ENCODE assay signal across 11 cellular contexts in the genomic region with DNA sequence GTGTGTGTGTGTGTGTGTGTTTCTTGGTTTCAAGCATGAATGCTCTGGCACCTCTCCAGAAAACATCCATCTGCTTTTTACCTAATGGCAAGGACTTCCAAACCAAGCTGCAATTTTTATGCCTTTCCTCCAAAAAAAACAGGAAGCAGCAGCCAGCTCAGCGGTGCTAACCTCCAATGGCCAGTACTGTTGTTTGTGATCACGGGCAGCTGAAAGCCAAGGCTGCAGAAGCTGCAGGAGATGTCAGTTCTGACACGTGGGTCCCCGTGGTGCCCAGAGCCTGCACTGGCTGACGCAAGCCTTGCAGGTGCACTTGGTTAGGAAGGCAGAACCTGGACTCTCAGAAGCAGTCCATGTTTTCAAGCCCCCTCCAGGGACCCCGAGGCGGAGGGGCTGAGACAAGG.
A peak's percentile ranks its signal among the peaks of the same experiment; 100 is the strongest.
DNase-seq lines count a peak whose midpoint lies in the region; ATAC-seq and TF ChIP-seq lines count a peak whose summit lies in the region.
"Had no signal": no experiment of that assay in that cellular context is flagged by ENCODE, and none has a peak within 500 bp of the region (broad histone marks: within the 10 kb centered on the region; RNA-seq: fewer than 3 reads in every experiment).

No MANE protein-coding gene starts in this region.

- H3K27me3 ChIP-seq in right atrium auricular region: no peaks in the 10 kb centered on the region
- H3K27me3 ChIP-seq in aorta (ENCODE audit: control insufficient read depth in 1 of 2, insufficient read depth in 2 of 2, low read length in 1 of 2): no peaks in the 10 kb centered on the region
- H3K27me3 ChIP-seq in MM.1S (replicated peaks; ENCODE audit: insufficient read depth, low read length): no peaks in the 10 kb centered on the region

- TF ChIP-seq CTCF in right atrium auricular region (IDR thresholded peaks at IDR 0.05): no peak
- no peak for TF ChIP-seq CTCF in CD14-positive monocyte (IDR thresholded peaks at IDR 0.05)
- TF ChIP-seq CTCF in OCI-LY7 (conservative IDR thresholded peaks at IDR 0.05; ENCODE audit: low read length): no peak
- no peak for TF ChIP-seq CTCF in MM.1S (IDR thresholded peaks at IDR 0.05; ENCODE audit: low read length)

- H3K27ac ChIP-seq in right atrium auricular region (no peak overlapping the region), aorta (ENCODE audit: low read depth in 1 of 2, low read length in 2 of 2) (no peak overlapping the region), OCI-LY7 (ENCODE audit: low read depth, low read length, poor library complexity, severe bottlenecking) (no peak overlapping the region), MM.1S (ENCODE audit: low read length) (no peak overlapping the region)
- H3K27ac ChIP-seq: KMS-11 had no signal

- H3K9me2 ChIP-seq in OCI-LY7 (ENCODE audit: insufficient read depth, low read length) (no peaks in the 10 kb centered on the region), MM.1S (replicated peaks; ENCODE audit: insufficient read depth, low read length) (no peaks in the 10 kb centered on the region)

- no peaks in the 10 kb centered on the region for H3K36me3 ChIP-seq in right atrium auricular region
- H3K36me3 ChIP-seq in aorta (ENCODE audit: control insufficient read depth in 1 of 2, insufficient read depth in 2 of 2, low read length in 1 of 2): no peaks in the 10 kb centered on the region
- H3K36me3 ChIP-seq in OCI-LY7 (ENCODE audit: insufficient read depth, low read length): no peaks in the 10 kb centered on the region
- H3K36me3 ChIP-seq in MM.1S (replicated peaks; ENCODE audit: insufficient read depth, low read length): no peaks in the 10 kb centered on the region

- H3K36me3 Mint-ChIP-seq in CD14-positive monocyte: no peaks in the 10 kb centered on the region
- H3K36me3 Mint-ChIP-seq: CD8-positive, alpha-beta memory T cell had no signal

- POLR2A ChIA-PET in OCI-LY7 (lab: Charles Lee): no interaction called here

- H4K20me1 ChIP-seq in OCI-LY7 (ENCODE audit: insufficient read depth, low read length) (no peaks in the 10 kb centered on the region), MM.1S (ENCODE audit: insufficient read depth, low read length) (no peaks in the 10 kb centered on the region)

- H3K9me3 ChIP-seq in right atrium auricular region (no peaks in the 10 kb centered on the region), aorta (ENCODE audit: control insufficient read depth, low read length) (no peaks in the 10 kb centered on the region), OCI-LY7 (ENCODE audit: low read length) (no peaks in the 10 kb centered on the region), MM.1S (replicated peaks; ENCODE audit: insufficient read depth, low read length) (no peaks in the 10 kb centered on the region)

- no peaks in the 10 kb centered on the region for H3K79me2 ChIP-seq in OCI-LY7 (ENCODE audit: insufficient read depth, low read depth, low read length)
- H3K79me2 ChIP-seq in MM.1S (ENCODE audit: low read length): no peaks in the 10 kb centered on the region

- intact Hi-C loops in Right ventricle myocardium superior (cut with DNase I): no loop called here
- intact Hi-C loops in aorta (cut with DNase I): no loop called here
- intact Hi-C loops in CD14-positive monocyte (cut with micrococcal nuclease): no loop called here
- intact Hi-C loops in OCI-LY7 (cut with micrococcal nuclease; ENCODE audit: unreplicated experiment): no loop called here

- ATAC-seq in Right ventricle myocardium superior (ENCODE audit: poor library complexity) (no peak), aorta (ENCODE audit: low FRiP score) (peak; percentile 63)

- CTCF ChIA-PET in OCI-LY7 (lab: Charles Lee; ENCODE audit: unreplicated experiment): no interaction called here

- H2AFZ ChIP-seq in OCI-LY7 (ENCODE audit: low read length): no peak overlapping the region
- no peak overlapping the region for H2AFZ ChIP-seq in MM.1S (ENCODE audit: low read length)

- H3K9ac ChIP-seq in MM.1S (ENCODE audit: low read length): no peak overlapping the region
- H3K9ac ChIP-seq: KMS-11 had no signal

- H3K4me1 ChIP-seq in right atrium auricular region (no peaks in the 10 kb centered on the region), aorta (ENCODE audit: control insufficient read depth in 1 of 2, insufficient read depth in 2 of 2, low read length in 2 of 2) (peaks cover 1 to 4% of the 10 kb centered on the region in 2 donors), OCI-LY7 (ENCODE audit: insufficient read depth, low read length, poor library complexity, severe bottlenecking) (no peaks in the 10 kb centered on the region), MM.1S (ENCODE audit: low read length) (no peaks in the 10 kb centered on the region)

- DNase-seq in Right ventricle myocardium superior (peak; percentile 37), right atrium auricular region (ENCODE audit: low spot score) (no peak), SHP77 treated with DMSO at 0.1 percent for 48 hours (lab: John Stamatoyannopoulos, UW) (peak; percentile 66), glomerular endothelial cell (ENCODE audit: extremely low read depth, low read depth, low spot score) (peak; percentile 90), aorta (no peak), CD14-positive monocyte (ENCODE audit: low spot score) (no peak), OCI-LY7 (ENCODE audit: low spot score) (no peak), MM.1S (no peak)
- DNase-seq: CD8-positive, alpha-beta memory T cell; erythroblast had no signal

- H3K4me3 Mint-ChIP-seq in CD14-positive monocyte: no peak overlapping the region
- H3K4me3 Mint-ChIP-seq: CD8-positive, alpha-beta memory T cell had no signal

- 6 to 29% methylated on average over 7 of the region's 7 CpGs for WGBS in aorta, 2 donors

- peaks cover 0 to 2% (median 0%) of the 10 kb centered on the region in 3 donors for H3K27me3 Mint-ChIP-seq in CD14-positive monocyte (ENCODE audit: low read depth in 3 of 3)

- H3K4me3 ChIP-seq in right atrium auricular region: no peak overlapping the region
- H3K4me3 ChIP-seq in aorta (ENCODE audit: low read length in 2 of 2): no peak overlapping the region
- H3K4me3 ChIP-seq in OCI-LY7 (ENCODE audit: low read depth, low read length, poor library complexity, severe bottlenecking): no peak overlapping the region
- no peak overlapping the region for H3K4me3 ChIP-seq in MM.1S (ENCODE audit: low read length)

- H3K4me2 ChIP-seq in OCI-LY7 (ENCODE audit: low read length) (no peak overlapping the region), MM.1S (ENCODE audit: low read depth, low read length) (no peak overlapping the region)
- H3K4me2 ChIP-seq: KMS-11 had no signal

- H3K9me3 Mint-ChIP-seq in CD14-positive monocyte: peaks cover 0 to 4% (median 0%) of the 10 kb centered on the region in 7 donors

- no TSS peak for BruUV-seq in OCI-LY7 (replicated peaks; lab: Mats Ljungman, UMichigan)

- no peaks in the 10 kb centered on the region for H3F3A ChIP-seq in MM.1S (ENCODE audit: insufficient read depth, low read length)

- H3K4me1 Mint-ChIP-seq in CD14-positive monocyte: no peaks in the 10 kb centered on the region
- H3K4me1 Mint-ChIP-seq: CD8-positive, alpha-beta memory T cell had no signal

- no peak overlapping the region for H3K27ac Mint-ChIP-seq in CD14-positive monocyte
- H3K27ac Mint-ChIP-seq: CD8-positive, alpha-beta memory T cell had no signal

Comparison
In these comparisons a context has a peak if more than half of its experiments do, and no peak if none do; other contexts are left out.
1. DNase-seq: peak in Right ventricle myocardium superior (single experiment), SHP77 treated with DMSO at 0.1 percent for 48 hours (single experiment) and glomerular endothelial cell (single experiment); none in right atrium auricular region (single experiment), aorta (0 of 2), CD14-positive monocyte (single experiment), OCI-LY7 (single experiment) and MM.1S (single experiment).